In genomic region chr4:89021678-89022077, GRCh38 we compare ENCODE assay signal across 19 cellular contexts. TPM values are rescaled to one million over a fixed set of nuclear protein-coding genes. Genes with fewer than 3 reads are reported as not detected.
A peak's percentile ranks its signal among the peaks of the same experiment; 100 is the strongest.
DNase-seq lines count a peak whose midpoint lies in the region; ATAC-seq and TF ChIP-seq lines count a peak whose summit lies in the region.
"Had no signal": no experiment of that assay in that cellular context is flagged by ENCODE, and none has a peak within 500 bp of the region (broad histone marks: within the 10 kb centered on the region; RNA-seq: fewer than 3 reads in every experiment).

No MANE protein-coding gene starts in this region.

- H3K27me3 ChIP-seq in CD4-positive, alpha-beta memory T cell (ENCODE audit: insufficient read depth, low read length), result no peaks in the 10 kb centered on the region
- no peaks in the 10 kb centered on the region for H3K27me3 ChIP-seq in GM23338 (ENCODE audit: insufficient read depth)

- H3K27ac Mint-ChIP-seq in CD4-positive, alpha-beta memory T cell, result peak overlapping the region in 4 of 7 donors; percentile 19 to 48 (median 30)
- H3K27ac Mint-ChIP-seq in GM23338 (peak overlapping the region; percentile 15; the same call in 1 of the 2 replicates), nephron progenitor cell (peak overlapping the region; percentile 68)
- H3K27ac Mint-ChIP-seq in central memory CD8-positive, alpha-beta T cell (ENCODE audit: low read depth), result peak overlapping the region; percentile 17

- no peak for DNase-seq in CD4-positive, alpha-beta memory T cell
- DNase-seq in GM23338 (ENCODE audit: low spot score) (no peak), nephron progenitor cell (no peak)
- no peak for DNase-seq in central memory CD8-positive, alpha-beta T cell (ENCODE audit: low spot score in 2 of 2)
- DNase-seq in activated T-cell treated with anti-CD3 and anti-CD28 coated beads, Interleukin-2, amount 50 U/mL, for 4 hours, result no peak
- DNase-seq in activated CD8-positive, alpha-beta memory T cell treated with anti-CD3 and anti-CD28 coated beads for 24 hours, result no peak
- DNase-seq: AML-193, COR-L47, H9, NCI-H1092 treated with DMSO at 0.1 percent for 48 hours, NCI-H2081, NCI-H2227 treated with DMSO at 0.1 percent for 48 hours, NCI-H510A treated with DMSO at 0.1 percent for 48 hours, NCI-H774, PC-3, RPMI8226, SIG-M5 had no signal

- H3K4me1 Mint-ChIP-seq in CD4-positive, alpha-beta memory T cell, result peaks cover 0 to 7% (median under 1%) of the 10 kb centered on the region in 4 donors
- H3K4me1 Mint-ChIP-seq in GM23338 (peaks cover 5% of the 10 kb centered on the region; the same call in 2 of the 3 replicates), nephron progenitor cell (peaks cover 33% of the 10 kb centered on the region)
- no peaks in the 10 kb centered on the region for H3K4me1 Mint-ChIP-seq in central memory CD8-positive, alpha-beta T cell
- H3K4me1 Mint-ChIP-seq in activated T-cell treated with anti-CD3 and anti-CD28 coated beads, Interleukin-2, amount 50 U/mL, for 4 hours (ENCODE audit: low read depth), result peaks cover 2% of the 10 kb centered on the region

- no peaks in the 10 kb centered on the region for H3K9me3 ChIP-seq in CD4-positive, alpha-beta memory T cell (ENCODE audit: control insufficient read depth in 1 of 2, low read length in 2 of 2)

- H4K20me1 ChIP-seq in GM23338 (replicated peaks; ENCODE audit: insufficient read depth), result peaks cover 7% of the 10 kb centered on the region; the same call in 1 of the 2 replicates

- CTCF ChIA-PET in CD4-positive, alpha-beta memory T cell (lab: Charles Lee; ENCODE audit: partially characterized antibody), result interaction anchor here (0.7 to 12.6 kb wide), 13 partner anchors 17 to 750 kb away, joined by 3 to 394 read pairs (median 8); no protein-coding TSS in a partner anchor

- H3K36me3 ChIP-seq in CD4-positive, alpha-beta memory T cell (ENCODE audit: insufficient read depth, low read length), result no peaks in the 10 kb centered on the region
- peaks cover 22% of the 10 kb centered on the region; the same call in 1 of the 2 replicates for H3K36me3 ChIP-seq in GM23338 (ENCODE audit: insufficient read depth)

- H3F3A ChIP-seq in GM23338 (replicated peaks; ENCODE audit: low read depth), result no peaks in the 10 kb centered on the region

- TF ChIP-seq CTCF in GM23338 (conservative IDR thresholded peaks at IDR 0.05; ENCODE audit: low read depth in 2 of 2) (no peak), nephron progenitor cell (IDR thresholded peaks at IDR 0.05) (no peak)

- no peaks in the 10 kb centered on the region for H3K36me3 Mint-ChIP-seq in CD4-positive, alpha-beta memory T cell
- H3K36me3 Mint-ChIP-seq in GM23338 (ENCODE audit: low read depth) (peaks cover 30% of the 10 kb centered on the region), nephron progenitor cell (ENCODE audit: low read depth) (peaks cover 61% of the 10 kb centered on the region)
- no peaks in the 10 kb centered on the region for H3K36me3 Mint-ChIP-seq in central memory CD8-positive, alpha-beta T cell (ENCODE audit: insufficient read depth)
- no peaks in the 10 kb centered on the region for H3K36me3 Mint-ChIP-seq in activated T-cell treated with anti-CD3 and anti-CD28 coated beads, Interleukin-2, amount 50 U/mL, for 4 hours (ENCODE audit: insufficient read depth)

- no peaks in the 10 kb centered on the region for H3K9me2 ChIP-seq in GM23338 (ENCODE audit: insufficient read depth)

- intact Hi-C loops in CD4-positive, alpha-beta memory T cell (cut with micrococcal nuclease), result loop anchor here (5.0 kb wide), 1 partner anchor 364 kb away; no protein-coding TSS in a partner anchor

- H3K79me2 ChIP-seq in GM23338 (replicated peaks; ENCODE audit: insufficient read depth), result peaks cover 16% of the 10 kb centered on the region

- H3K4me3 Mint-ChIP-seq in CD4-positive, alpha-beta memory T cell, result no peak overlapping the region
- H3K4me3 Mint-ChIP-seq in GM23338 (no peak overlapping the region), nephron progenitor cell (no peak overlapping the region)
- no peak overlapping the region for H3K4me3 Mint-ChIP-seq in central memory CD8-positive, alpha-beta T cell
- H3K4me3 Mint-ChIP-seq in activated T-cell treated with anti-CD3 and anti-CD28 coated beads, Interleukin-2, amount 50 U/mL, for 4 hours, result no peak overlapping the region
- H3K4me3 Mint-ChIP-seq: H9 had no signal

- H3K27me3 Mint-ChIP-seq in CD4-positive, alpha-beta memory T cell, result no peaks in the 10 kb centered on the region
- H3K27me3 Mint-ChIP-seq in GM23338 (ENCODE audit: insufficient read depth, low read depth, poor library complexity) (peaks cover 3% of the 10 kb centered on the region), nephron progenitor cell (ENCODE audit: low read depth, poor library complexity) (no peaks in the 10 kb centered on the region)
- no peaks in the 10 kb centered on the region for H3K27me3 Mint-ChIP-seq in central memory CD8-positive, alpha-beta T cell
- H3K27me3 Mint-ChIP-seq in activated T-cell treated with anti-CD3 and anti-CD28 coated beads, Interleukin-2, amount 50 U/mL, for 4 hours (ENCODE audit: low read depth), result no peaks in the 10 kb centered on the region

- no peaks in the 10 kb centered on the region for H3K9me3 Mint-ChIP-seq in CD4-positive, alpha-beta memory T cell
- H3K9me3 Mint-ChIP-seq in GM23338 (0 out of 3 replicates have a peak, but pooled peaks cover under 1% of the 10 kb centered on the region), nephron progenitor cell (no peaks in the 10 kb centered on the region)
- H3K9me3 Mint-ChIP-seq in central memory CD8-positive, alpha-beta T cell, result no peaks in the 10 kb centered on the region
- H3K9me3 Mint-ChIP-seq in activated T-cell treated with anti-CD3 and anti-CD28 coated beads, Interleukin-2, amount 50 U/mL, for 4 hours, result no peaks in the 10 kb centered on the region

- no peak overlapping the region for H3K4me3 ChIP-seq in CD4-positive, alpha-beta memory T cell (ENCODE audit: low read length in 2 of 2)
- no peak overlapping the region for H3K4me3 ChIP-seq in GM23338

- H3K4me1 ChIP-seq in CD4-positive, alpha-beta memory T cell (ENCODE audit: insufficient read depth, low read length), result no peaks in the 10 kb centered on the region
- no peaks in the 10 kb centered on the region for H3K4me1 ChIP-seq in GM23338 (ENCODE audit: insufficient read depth)

- H2AFZ ChIP-seq in GM23338, result no peak overlapping the region

- POLR2A ChIA-PET in CD4-positive, alpha-beta memory T cell (lab: Charles Lee; ENCODE audit: partially characterized antibody), result interaction anchor here (0.7 to 1.1 kb wide), 3 partner anchors 199 to 202 kb away, joined by 3 to 5 read pairs (median 3); no protein-coding TSS in a partner anchor

- no peak overlapping the region for H3K4me2 ChIP-seq in GM23338

- ATAC-seq in GM23338 (no peak), HG02610 (IDR thresholded peaks at IDR 0.05; ENCODE audit: unreplicated experiment) (no peak)
- no peak for ATAC-seq in central memory CD8-positive, alpha-beta T cell (replicated peaks; ENCODE audit: extremely low read depth, poor library complexity, severe bottlenecking)
- no peak for ATAC-seq in activated T-cell treated with anti-CD3 and anti-CD28 coated beads, Interleukin-2, amount 50 U/mL, for 4 hours
- ATAC-seq: PC-3 had no signal

- no peak overlapping the region for H3K27ac ChIP-seq in CD4-positive, alpha-beta memory T cell (ENCODE audit: low read depth, low read length)
- H3K27ac ChIP-seq in GM23338 (ENCODE audit: low read depth), result no peak overlapping the region
- H3K27ac ChIP-seq: C4-2B had no signal

TF ChIP-seq in GM23338, 12 proteins besides CTCF, POLR2A, EP300 and RAD21 (continues in another document):
- TF ChIP-seq REST (IDR thresholded peaks at IDR 0.05; ENCODE audit: unreplicated experiment), result no peak
- no peak for TF ChIP-seq STAT1 (IDR thresholded peaks at IDR 0.05; ENCODE audit: unreplicated experiment)

RNA-seq across cellular contexts. Expression of gene FAM13A, which starts 35.3 kb away (rescaled TPM):
- 10 to 100 TPM in 1 of 2 experiments, 1 to 10 TPM in 1; 9.6 to 12.2 TPM for total RNA-seq in CD4-positive, alpha-beta memory T cell
- 10 to 100 TPM; 13.8 to 19.7 TPM for polyA plus RNA-seq in CD4-positive, alpha-beta memory T cell
- total RNA-seq in GM23338 (2014; rRNA removed; shearing (Covaris generic)), result 24.1 and 28.4 TPM in 2 replicates
- polyA plus RNA-seq in GM23338 (2016; fragmentation: Nextera tagmentation; extraction: Ambion mirVana), result 11.0 and 13.9 TPM in 2 replicates
- total RNA-seq in activated T-cell treated with anti-CD3 and anti-CD28 coated beads, Interleukin-2, amount 50 U/mL, for 4 hours, result under 1 TPM; 0.38 to 0.86 (median 0.63) TPM

Comparison
In these comparisons a context has a peak if more than half of its experiments do, and no peak if none do; other contexts are left out.
1. H3K27ac Mint-ChIP-seq: peak in every context shown above with its lines; median percentile 68 in nephron progenitor cell; 30 in CD4-positive, alpha-beta memory T cell; 17 in central memory CD8-positive, alpha-beta T cell; 15 in GM23338.
2. RNA of gene FAM13A, which starts 35.3 kb away (total RNA-seq): 24.1 to 28.4 TPM in GM23338 and 9.6 to 12.2 TPM in CD4-positive, alpha-beta memory T cell; 0.38 to 0.86 TPM in activated T-cell treated with anti-CD3 and anti-CD28 coated beads, Interleukin-2, amount 50 U/mL, for 4 hours; every median in the first group is over 4 times any median in the second.